ENCODE assay signal across 9 cellular contexts in genomic region chr6:79946773-79947190, GRCh38. TPM values are rescaled to one million over a fixed set of nuclear protein-coding genes. Genes with fewer than 3 reads are reported as not detected.
DNase-seq lines count a peak whose midpoint lies in the region; ATAC-seq, FAIRE-seq and TF ChIP-seq lines count a peak whose summit lies in the region.
"Had no signal": no experiment of that assay in that cellular context is flagged by ENCODE, and none has a peak within 500 bp of the region (broad histone marks: within the 10 kb centered on the region; RNA-seq: fewer than 3 reads in every experiment).

No MANE protein-coding gene starts in this region.

- DNase-seq in NCI-H2227 (lab: John Stamatoyannopoulos, UW; ENCODE audit: unreplicated experiment) (peak; percentile 55), NCI-H2227 treated with DMSO at 0.1 percent for 48 hours (lab: John Stamatoyannopoulos, UW) (no peak), body of pancreas (peak in 2 of 4 donors; percentile 12 to 19), gastrocnemius medialis (no peak), small intestine (no peak)

- TF ChIP-seq POLR2A in body of pancreas (IDR thresholded peaks at IDR 0.05) (no peak), gastrocnemius medialis (IDR thresholded peaks at IDR 0.05) (no peak)

- H3K36me3 ChIP-seq in OCI-LY1 (ENCODE audit: insufficient read depth, low read length) (no peaks in the 10 kb centered on the region), body of pancreas (replicated peaks in 1 of 2; ENCODE audit: insufficient read depth in 1 of 2, low read depth in 2 of 2) (no peaks in the 10 kb centered on the region), iPS-15b (ENCODE audit: control insufficient read depth, insufficient read depth, low read length) (no peaks in the 10 kb centered on the region), gastrocnemius medialis (no peaks in the 10 kb centered on the region), small intestine (ENCODE audit: control insufficient read depth in 2 of 2, insufficient read depth in 2 of 2, low read length in 2 of 2) (no peaks in the 10 kb centered on the region)

- peak overlapping the region; percentile 64 for H3K4me3 ChIP-seq in OCI-LY1 (ENCODE audit: low read depth, low read length, poor library complexity, severe bottlenecking)
- peak overlapping the region in 1 of 2 donors; percentile 45 for H3K4me3 ChIP-seq in body of pancreas
- peak overlapping the region; percentile 57 for H3K4me3 ChIP-seq in iPS-15b (ENCODE audit: low read depth, low read length)
- peak overlapping the region; percentile 54 to 67 (median 58) for H3K4me3 ChIP-seq in gastrocnemius medialis
- H3K4me3 ChIP-seq in small intestine (ENCODE audit: low read depth in 1 of 2, low read length in 2 of 2) = peak overlapping the region in 1 of 2 donors; percentile 42

- no peaks in the 10 kb centered on the region for H4K20me1 ChIP-seq in OCI-LY1 (ENCODE audit: insufficient read depth, low read length)

- H3K4me2 ChIP-seq in OCI-LY1 (ENCODE audit: low read length) = peak overlapping the region; percentile 78

- FAIRE-seq in small intestine (lab: Jason Lieb, UNC) = no peak
- FAIRE-seq: colon had no signal

- H3K27me3 ChIP-seq in OCI-LY1 (ENCODE audit: insufficient read depth, low read length) (no peaks in the 10 kb centered on the region), body of pancreas (peaks cover 0 to 14% of the 10 kb centered on the region in 2 donors), iPS-15b (ENCODE audit: control insufficient read depth, insufficient read depth, low read length) (no peaks in the 10 kb centered on the region), gastrocnemius medialis (peaks cover 29 to 32% (median 31%) of the 10 kb centered on the region in 3 donors), small intestine (ENCODE audit: control insufficient read depth in 2 of 2, insufficient read depth in 2 of 2, low read length in 2 of 2) (peaks cover 4 to 5% of the 10 kb centered on the region in 2 donors)

- no peaks in the 10 kb centered on the region for H3F3A ChIP-seq in OCI-LY1 (ENCODE audit: insufficient read depth, low read length)

- H3K9ac ChIP-seq in OCI-LY1 (ENCODE audit: low read length) (peak overlapping the region; percentile 47), iPS-15b (ENCODE audit: low read depth, low read length) (peak overlapping the region; percentile 29)

- H3K27ac ChIP-seq in OCI-LY1 (ENCODE audit: low read depth, low read length, poor library complexity, severe bottlenecking) (no peak overlapping the region), body of pancreas (no peak overlapping the region), gastrocnemius medialis (no peak overlapping the region), small intestine (ENCODE audit: low read depth in 1 of 2, low read length in 1 of 2) (no peak overlapping the region)

- no peaks in the 10 kb centered on the region for H3K9me2 ChIP-seq in OCI-LY1 (ENCODE audit: low read depth, low read length)

- in situ Hi-C loops in gastrocnemius medialis (cut with MboI; ENCODE audit: low sequenced_read_pairs in 4 of 4) = no loop called here

- 1 to 2% methylated on average over 21 to 31 of the region's 31 CpGs for whole genome bisulfite sequencing in body of pancreas, 2 donors
- 1 to 4% (median 4%) methylated on average over 31 of the region's 31 CpGs for WGBS in small intestine, 3 donors

- TF ChIP-seq CTCF in OCI-LY1 (IDR thresholded peaks at IDR 0.05; ENCODE audit: low read length) (no peak), body of pancreas (IDR thresholded peaks at IDR 0.05) (no peak), gastrocnemius medialis (IDR thresholded peaks at IDR 0.05 in 4 of 5, conservative IDR thresholded peaks at IDR 0.05 in 1 of 5) (no peak)

- H3K4me1 ChIP-seq in OCI-LY1 (ENCODE audit: insufficient read depth, low read length, severe bottlenecking) (peaks cover 24% of the 10 kb centered on the region), body of pancreas (peaks cover 19% of the 10 kb centered on the region), iPS-15b (ENCODE audit: control insufficient read depth, insufficient read depth, low read length) (peaks cover 26% of the 10 kb centered on the region), gastrocnemius medialis (peaks cover 0 to 9% of the 10 kb centered on the region in 2 donors), small intestine (ENCODE audit: control insufficient read depth in 2 of 2, insufficient read depth in 1 of 2, low read depth in 1 of 2, low read length in 1 of 2) (no peaks in the 10 kb centered on the region)

- H3K9me3 ChIP-seq in OCI-LY1 (ENCODE audit: low read length) = no peaks in the 10 kb centered on the region
- H3K9me3 ChIP-seq in body of pancreas = no peaks in the 10 kb centered on the region
- H3K9me3 ChIP-seq in iPS-15b (ENCODE audit: control insufficient read depth, insufficient read depth, low read length) = no peaks in the 10 kb centered on the region
- no peaks in the 10 kb centered on the region for H3K9me3 ChIP-seq in gastrocnemius medialis
- no peaks in the 10 kb centered on the region for H3K9me3 ChIP-seq in small intestine (ENCODE audit: control insufficient read depth, low read depth)

- intact Hi-C loops in body of pancreas (cut with DNase I) = no loop called here
- intact Hi-C loops in gastrocnemius medialis (cut with DNase I; ENCODE audit: low total_unique reads) = no loop called here

- ATAC-seq in HG02852 (IDR thresholded peaks at IDR 0.05; ENCODE audit: unreplicated experiment) (peak; percentile 31), body of pancreas (peak; percentile 30), gastrocnemius medialis (no peak)

- no peak overlapping the region for H2AFZ ChIP-seq in OCI-LY1 (ENCODE audit: low read length)

- no peaks in the 10 kb centered on the region for H3K79me2 ChIP-seq in OCI-LY1 (ENCODE audit: insufficient read depth, low read length)

RNA-seq across cellular contexts. Expression of gene ELOVL4, which starts 0.6 kb away (rescaled TPM):
- under 1 TPM in 1 of 2 donors, not detected in 1; 0.52 TPM for total RNA-seq in body of pancreas
- under 1 TPM in 1 of 4 donors, not detected in 3; 0.15 TPM for total RNA-seq in gastrocnemius medialis
- polyA plus RNA-seq in small intestine = 1 to 10 TPM in 1 of 3 donors, not detected in 2; 1.7 TPM

RNA-seq across cellular contexts. Expression of gene TTK, which starts 57.7 kb away (rescaled TPM):
- under 1 TPM in 1 of 2 donors, not detected in 1; 0.33 TPM for total RNA-seq in body of pancreas
- total RNA-seq in gastrocnemius medialis = 1 to 10 TPM in 1 of 4 donors, under 1 TPM in 1, not detected in 2; 0.24 to 3.4 TPM
- 1 to 10 TPM in 1 of 3 donors, under 1 TPM in 1, not detected in 1; 0.45 to 9.8 TPM for polyA plus RNA-seq in small intestine

Comparison
In these comparisons a context has a peak if more than half of its experiments do, and no peak if none do; other contexts are left out.
1. ATAC-seq: peak in HG02852 (single experiment) and body of pancreas (single experiment); none in gastrocnemius medialis (0 of 2).